ENCODE assay signal across 8 cellular contexts in the genomic region with DNA sequence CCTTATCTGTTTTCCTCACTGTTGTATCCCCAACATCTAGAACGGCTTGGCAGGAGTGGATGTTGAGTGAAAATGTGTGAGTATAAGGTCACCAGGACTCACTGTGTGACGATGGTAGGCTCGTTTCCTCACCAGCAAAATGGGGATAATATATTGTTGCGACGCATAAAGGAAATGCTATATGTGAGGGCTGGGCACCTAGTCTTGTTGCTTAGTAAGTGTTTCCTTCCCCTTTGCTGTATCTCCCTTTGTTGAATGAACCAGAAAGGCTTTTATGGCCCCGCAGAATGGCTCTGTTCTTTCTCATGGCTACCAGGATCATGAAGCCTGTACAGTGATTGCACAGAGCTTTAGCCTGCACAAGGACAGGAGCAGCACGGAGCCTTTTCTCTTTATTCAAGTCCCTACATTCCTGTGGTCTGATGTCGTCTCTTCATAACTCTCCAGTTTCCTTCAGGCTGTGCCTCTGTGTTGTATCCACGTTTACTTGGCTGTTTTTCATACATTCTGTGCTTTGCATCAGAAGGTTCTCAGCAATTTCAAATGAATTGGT. TPM values are rescaled to one million over a fixed set of nuclear protein-coding genes. Genes with fewer than 3 reads are reported as not detected.
A peak's percentile ranks its signal among the peaks of the same experiment; 100 is the strongest.
DNase-seq lines count a peak whose midpoint lies in the region; ATAC-seq lines count a peak whose summit lies in the region.

No MANE protein-coding gene starts in this region.

- H3K27me3 Mint-ChIP-seq in CD8-positive, alpha-beta memory T cell: no peaks in the 10 kb centered on the region
- no peaks in the 10 kb centered on the region for H3K27me3 Mint-ChIP-seq in dendritic cell treated with granulocyte-macrophage colony-stimulating factor and Interleukin-4, amounts not matched to agents 40 ng/mL and 50 ng/mL, for 4 days

- CTCF ChIA-PET in CD8-positive, alpha-beta memory T cell (lab: Charles Lee): no interaction called here

- peaks cover 64 to 82% (median 76%) of the 10 kb centered on the region in 3 donors for H3K4me1 Mint-ChIP-seq in CD8-positive, alpha-beta memory T cell
- H3K4me1 Mint-ChIP-seq in dendritic cell treated with granulocyte-macrophage colony-stimulating factor and Interleukin-4, amounts not matched to agents 40 ng/mL and 50 ng/mL, for 4 days (ENCODE audit: low read depth): peaks cover 63% of the 10 kb centered on the region

- no peaks in the 10 kb centered on the region for H3K9me3 ChIP-seq in CD8-positive, alpha-beta memory T cell (ENCODE audit: low read length)

- DNase-seq in CD8-positive, alpha-beta memory T cell: peak in 1 of 5 donors; percentile 33
- DNase-seq in NOMO-1 treated with dmso at 0.1 percent for 144 hours (lab: John Stamatoyannopoulos, UW; ENCODE audit: unreplicated experiment) (peak; percentile 54), mucosa of gallbladder (ENCODE audit: low spot score) (peak; percentile 46), NCI-H146 treated with DMSO at 0.1 percent for 48 hours (lab: John Stamatoyannopoulos, UW; ENCODE audit: unreplicated experiment) (no peak)

- H3K4me1 ChIP-seq in CD8-positive, alpha-beta memory T cell (ENCODE audit: insufficient read depth, low read length): peaks cover 67% of the 10 kb centered on the region

- no peaks in the 10 kb centered on the region for H3K27me3 ChIP-seq in CD8-positive, alpha-beta memory T cell (ENCODE audit: insufficient read depth, low read length, poor library complexity, severe bottlenecking)

- H3K27ac ChIP-seq in CD8-positive, alpha-beta memory T cell (ENCODE audit: low read depth, low read length): no peak overlapping the region

- intact Hi-C loops in dendritic cell treated with granulocyte-macrophage colony-stimulating factor and Interleukin-4, amounts not matched to agents 40 ng/mL and 50 ng/mL, for 4 days (cut with micrococcal nuclease): no loop called here

- peak overlapping the region; percentile 3 for H3K4me3 ChIP-seq in CD8-positive, alpha-beta memory T cell (ENCODE audit: low read length)

- no peaks in the 10 kb centered on the region for H3K36me3 ChIP-seq in CD8-positive, alpha-beta memory T cell (ENCODE audit: insufficient read depth, low read length)

- POLR2A ChIA-PET in CD8-positive, alpha-beta memory T cell (lab: Charles Lee): no interaction called here

- peak overlapping the region in 5 of 8 donors; percentile 17 to 70 (median 56) for H3K27ac Mint-ChIP-seq in CD8-positive, alpha-beta memory T cell
- H3K27ac Mint-ChIP-seq in dendritic cell treated with granulocyte-macrophage colony-stimulating factor and Interleukin-4, amounts not matched to agents 40 ng/mL and 50 ng/mL, for 4 days: peak overlapping the region; percentile 39

- no peaks in the 10 kb centered on the region for H3K9me3 Mint-ChIP-seq in CD8-positive, alpha-beta memory T cell
- no peaks in the 10 kb centered on the region for H3K9me3 Mint-ChIP-seq in dendritic cell treated with granulocyte-macrophage colony-stimulating factor and Interleukin-4, amounts not matched to agents 40 ng/mL and 50 ng/mL, for 4 days

- H3K4me3 Mint-ChIP-seq in CD8-positive, alpha-beta memory T cell: peak overlapping the region; percentile 21 to 82 (median 35)
- H3K4me3 Mint-ChIP-seq in dendritic cell treated with granulocyte-macrophage colony-stimulating factor and Interleukin-4, amounts not matched to agents 40 ng/mL and 50 ng/mL, for 4 days: peak overlapping the region; percentile 11

- no peak for ATAC-seq in GM19455 (IDR thresholded peaks at IDR 0.05; ENCODE audit: unreplicated experiment)
- no peak for ATAC-seq in HG02981 (IDR thresholded peaks at IDR 0.05; ENCODE audit: unreplicated experiment)
- no peak for ATAC-seq in HG03571 (IDR thresholded peaks at IDR 0.05; ENCODE audit: unreplicated experiment)

- peaks cover 0 to 11% (median 10%) of the 10 kb centered on the region in 3 donors for H3K36me3 Mint-ChIP-seq in CD8-positive, alpha-beta memory T cell
- H3K36me3 Mint-ChIP-seq in dendritic cell treated with granulocyte-macrophage colony-stimulating factor and Interleukin-4, amounts not matched to agents 40 ng/mL and 50 ng/mL, for 4 days (ENCODE audit: low read depth): peaks cover 18% of the 10 kb centered on the region

RNA-seq across cellular contexts. Expression of gene TNRC6B, which starts 5.4 kb away (rescaled TPM):
- total RNA-seq in CD8-positive, alpha-beta memory T cell: 10 to 100 TPM; 32.8 to 37.8 TPM
- polyA plus RNA-seq in CD8-positive, alpha-beta memory T cell: 109 TPM
- 67.9 TPM for total RNA-seq in mucosa of gallbladder
